In genomic region chr1:156282143-156282478, GRCh38 we compare ENCODE assay signal across 8 cellular contexts. TPM values are rescaled to one million over a fixed set of nuclear protein-coding genes. Genes with fewer than 3 reads are reported as not detected.
DNase-seq lines count a peak whose midpoint lies in the region; ATAC-seq and TF ChIP-seq lines count a peak whose summit lies in the region.

No MANE protein-coding gene starts in this region.

- TF ChIP-seq CTCF in AG04449 (IDR thresholded peaks at IDR 0.05; ENCODE audit: insufficient read depth, low read length, missing control alignments) (no peak), choroid plexus epithelial cell (conservative IDR thresholded peaks at IDR 0.05; ENCODE audit: low read depth, low read length) (no peak), mesothelial cell of epicardium (IDR thresholded peaks at IDR 0.05; ENCODE audit: unreplicated experiment) (no peak)

- CTCF ChIA-PET in AG04449 (lab: Yijun Ruan, JAX): interaction anchor here (1.3 to 3.3 kb wide), 7 partner anchors 10 to 191 kb away, joined by 5 to 18 read pairs (median 8); partner anchors contain the start of gene GLMP

- H3K27ac Mint-ChIP-seq in mesothelial cell of epicardium: peak overlapping the region; percentile 95

- ATAC-seq in GM21381 (IDR thresholded peaks at IDR 0.05; ENCODE audit: unreplicated experiment): peak; percentile 13
- no peak for ATAC-seq in HG03571 (IDR thresholded peaks at IDR 0.05; ENCODE audit: unreplicated experiment)

- peaks cover 9% of the 10 kb centered on the region for H3K36me3 Mint-ChIP-seq in mesothelial cell of epicardium

- POLR2A ChIA-PET in AG04449 (lab: Yijun Ruan, JAX): interaction anchor here (1.3 to 1.8 kb wide), 4 partner anchors 8 to 138 kb away, joined by 3 to 8 read pairs (median 5); no protein-coding TSS in a partner anchor

- peak overlapping the region; percentile 86 for H3K4me3 Mint-ChIP-seq in mesothelial cell of epicardium

- DNase-seq in AG04449 (ENCODE audit: low read depth, low spot score) (no peak), NCI-H510A (lab: John Stamatoyannopoulos, UW) (peak; percentile 57), choroid plexus epithelial cell (ENCODE audit: low read depth) (no peak), mesothelial cell of epicardium (ENCODE audit: low spot score in 2 of 2, unreplicated experiment in 2 of 2) (no peak), mesenteric fat pad (ENCODE audit: low spot score) (no peak), NCI-H524 treated with DMSO at 0.1 percent for 48 hours (lab: John Stamatoyannopoulos, UW) (no peak)

- no peaks in the 10 kb centered on the region for H3K9me3 Mint-ChIP-seq in mesothelial cell of epicardium

- peak overlapping the region; percentile 86 for H3K4me3 ChIP-seq in AG04449 (ENCODE audit: low read depth, low read length)
- H3K4me3 ChIP-seq in choroid plexus epithelial cell (ENCODE audit: low read depth, low read length): peak overlapping the region; percentile 95

- peaks cover 33% of the 10 kb centered on the region for H3K4me1 Mint-ChIP-seq in mesothelial cell of epicardium

- no peaks in the 10 kb centered on the region for H3K27me3 Mint-ChIP-seq in mesothelial cell of epicardium (ENCODE audit: low read depth)

RNA-seq across cellular contexts. Expression of gene SMG5, which starts 0.5 kb away (rescaled TPM):
- total RNA-seq in mesothelial cell of epicardium (99.8 to 105 TPM (median 103 TPM) in 3 replicates), mesenteric fat pad (67.2 TPM)

RNA-seq across cellular contexts. Expression of gene TMEM79, which starts 2.0 kb away (rescaled TPM):
- 5.7 to 6.9 TPM (median 6.1 TPM) in 3 replicates for total RNA-seq in mesothelial cell of epicardium
- total RNA-seq in mesenteric fat pad: 1.8 TPM

RNA-seq across cellular contexts. Expression of gene GLMP, which starts 13.4 kb away (rescaled TPM):
- total RNA-seq in mesothelial cell of epicardium (60.2 to 64.2 TPM (median 63.2 TPM) in 3 replicates), mesenteric fat pad (78.3 TPM)

RNA-seq across cellular contexts. Expression of gene VHLL, which starts 17.0 kb away (rescaled TPM):
- total RNA-seq in mesothelial cell of epicardium (0.42 TPM in 1 of 3 replicates, not detected in the others), mesenteric fat pad (not detected)

RNA-seq across cellular contexts. Expression of gene PAQR6, which starts 34.3 kb away (rescaled TPM):
- total RNA-seq in mesothelial cell of epicardium (30.1 to 32.0 TPM (median 30.7 TPM) in 3 replicates), mesenteric fat pad (1.4 TPM)
